14 cellular contexts compared by ENCODE assay signal in the genomic region with DNA sequence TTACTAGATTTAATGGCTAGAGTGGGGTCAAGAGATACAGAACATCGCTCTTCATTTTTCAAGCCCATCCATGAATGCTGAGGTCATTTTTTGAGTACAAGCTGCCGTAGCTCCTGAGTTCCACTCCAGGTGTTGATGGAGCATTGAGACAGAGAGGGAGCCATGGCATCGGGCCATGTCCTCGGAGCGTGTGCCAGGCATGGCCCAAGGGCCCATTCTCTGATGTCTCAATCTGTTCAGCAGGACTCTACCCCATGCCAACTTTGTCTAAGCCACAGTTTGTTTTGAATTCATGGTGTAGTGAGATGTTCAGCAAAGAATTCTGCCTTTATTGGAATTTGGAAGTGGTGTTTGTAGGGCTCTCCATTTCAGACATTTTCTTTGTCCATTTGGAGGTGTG.
"Had no signal": no experiment of that assay in that cellular context is flagged by ENCODE, and none has a peak within 500 bp of the region (broad histone marks: within the 10 kb centered on the region; RNA-seq: fewer than 3 reads in every experiment).

No MANE protein-coding gene starts in this region.

- H3K36me3 ChIP-seq: vagina had no signal

- DNase-seq: activated CD4-positive, alpha-beta T cell treated with anti-CD3 and anti-CD28 coated beads for 36 hours; activated CD8-positive, alpha-beta T cell treated with anti-CD3 and anti-CD28 coated beads for 36 hours; activated naive CD4-positive, alpha-beta T cell treated with anti-CD3 and anti-CD28 coated beads for 36 hours; central memory CD4-positive, alpha-beta T cell; effector memory CD4-positive, alpha-beta T cell; stimulated activated CD4-positive, alpha-beta T cell treated with anti-CD3 and anti-CD28 coated beads, Interleukin-15, amount 100 ng/mL, for 24 hours; stimulated activated CD4-positive, alpha-beta T cell treated with anti-CD3 and anti-CD28 coated beads, Interleukin-4, amount 100 ng/mL, for 24 hours; stimulated activated naive CD8-positive, alpha-beta T cell treated with anti-CD3 and anti-CD28 coated beads, Interleukin-15, amount 100 ng/mL, for 72 hours; T-cell; T1000; testis had no signal

- H3K27ac ChIP-seq: hepatocyte, testis, vagina, VCaP had no signal

- ATAC-seq: activated CD4-positive, alpha-beta T cell treated with anti-CD3 and anti-CD28 coated beads for 36 hours; activated CD8-positive, alpha-beta T cell treated with anti-CD3 and anti-CD28 coated beads for 36 hours; stimulated activated naive CD8-positive, alpha-beta T cell treated with anti-CD3 and anti-CD28 coated beads, Interleukin-15, amount 100 ng/mL, for 72 hours; T-cell had no signal

- H3K4me3 ChIP-seq: hepatocyte, testis, vagina had no signal

- H3K4me1 ChIP-seq: testis, vagina had no signal

- H3K27me3 ChIP-seq: hepatocyte, testis, vagina had no signal

- H3K9me3 ChIP-seq: testis, vagina had no signal
